Comparison of ENCODE assay signal across 16 cellular contexts in the genomic region with DNA sequence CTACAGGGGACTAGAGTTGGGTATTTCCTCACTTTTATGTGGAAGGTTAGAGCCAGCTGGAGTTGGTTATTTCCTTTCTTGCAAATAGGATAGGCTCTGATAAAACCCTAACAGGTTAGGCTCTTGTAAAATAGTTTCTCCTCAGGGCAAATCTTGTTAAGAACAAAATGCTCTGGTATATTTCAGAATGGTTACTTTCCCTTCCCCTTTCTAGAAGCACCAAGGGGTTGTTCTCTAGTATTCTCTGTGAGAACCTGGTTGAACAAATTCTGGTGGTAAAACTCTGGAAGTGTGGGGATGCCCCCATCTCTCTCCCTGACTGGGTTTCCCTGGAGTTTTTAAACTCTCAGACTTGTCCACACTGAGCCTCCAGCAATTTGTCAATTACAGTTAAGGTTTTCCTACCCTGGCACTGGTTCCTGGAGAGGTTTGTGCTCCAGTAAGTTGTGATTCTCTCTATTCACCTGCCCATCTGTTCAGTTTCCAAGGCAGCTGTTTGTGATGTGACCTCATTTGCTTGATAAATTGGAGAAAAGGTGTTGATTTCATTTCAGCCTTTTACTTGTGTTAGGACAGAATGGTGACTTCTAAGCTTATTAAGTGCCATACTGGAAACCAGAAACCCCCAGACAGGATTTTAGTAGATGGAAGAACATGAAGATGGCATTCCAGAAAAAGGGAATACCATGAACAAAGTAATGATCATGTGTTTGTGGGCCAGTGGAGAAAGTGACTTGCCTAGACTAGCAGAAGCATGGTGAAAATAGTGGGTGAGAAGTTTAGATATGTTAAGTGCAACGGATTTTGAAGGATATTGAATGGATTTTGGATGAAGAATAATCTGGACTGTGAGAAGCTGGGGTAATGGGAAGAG.
DNase-seq lines count a peak whose midpoint lies in the region; ATAC-seq and TF ChIP-seq lines count a peak whose summit lies in the region.
"Had no signal": no experiment of that assay in that cellular context is flagged by ENCODE, and none has a peak within 500 bp of the region (broad histone marks: within the 10 kb centered on the region; RNA-seq: fewer than 3 reads in every experiment).

No MANE protein-coding gene starts in this region.

- H3F3A ChIP-seq in PC-9 (ENCODE audit: insufficient read depth, low read depth): no peaks in the 10 kb centered on the region

- peaks cover 18% of the 10 kb centered on the region for H3K4me1 Mint-ChIP-seq in activated naive CD8-positive, alpha-beta T cell (ENCODE audit: low read depth)
- H3K4me1 Mint-ChIP-seq in activated naive CD8-positive, alpha-beta T cell treated with anti-CD3 and anti-CD28 coated beads for 36 hours: peaks cover 15% of the 10 kb centered on the region

- H3K9me3 ChIP-seq in PC-9 (ENCODE audit: insufficient read depth, low read depth): no peaks in the 10 kb centered on the region; the same call in 1 of the 2 replicates

- POLR2A ChIA-PET in PC-9 (lab: Charles Lee; ENCODE audit: unreplicated experiment): interaction anchor here (0.7 kb wide), 1 partner anchor 16 kb away, joined by 3 read pairs; no protein-coding TSS in a partner anchor

- no peak overlapping the region for H2AFZ ChIP-seq in PC-9
- H2AFZ ChIP-seq: parathyroid adenoma had no signal

- no peak overlapping the region for H3K27ac ChIP-seq in PC-9
- H3K27ac ChIP-seq: parathyroid adenoma had no signal

- intact Hi-C loops in PC-9 (cut with micrococcal nuclease; ENCODE audit: unreplicated experiment): no loop called here

- no peak overlapping the region for H3K4me2 ChIP-seq in PC-9

- H3K27me3 ChIP-seq in PC-9 (ENCODE audit: insufficient read depth, low read depth): no peaks in the 10 kb centered on the region

- H3K79me2 ChIP-seq in PC-9 (ENCODE audit: low read depth): no peaks in the 10 kb centered on the region

- CTCF ChIA-PET in PC-9 (lab: Charles Lee): no interaction called here

- TF ChIP-seq CTCF in PC-9 (conservative IDR thresholded peaks at IDR 0.05): no peak

- DNase-seq in activated naive CD8-positive, alpha-beta T cell treated with anti-CD3 and anti-CD28 coated beads for 36 hours: no peak
- DNase-seq in NAMALWA (ENCODE audit: low spot score): peak; percentile 7
- DNase-seq in stimulated activated CD4-positive, alpha-beta T cell treated with anti-CD3 and anti-CD28 coated beads, Interleukin-2, amount 100 ng/mL, for 48 hours: no peak
- no peak for DNase-seq in PC-9
- no peak for DNase-seq in HT-29 (ENCODE audit: low spot score)
- DNase-seq: activated CD4-positive, alpha-beta T cell treated with anti-CD3 and anti-CD28 coated beads for 48 hours; activated naive CD8-positive, alpha-beta T cell treated with anti-CD3 and anti-CD28 coated beads, Interleukin-2, amount 50 U/mL, for 24 hours; activated T-cell treated with anti-CD3 and anti-CD28 coated beads, Interleukin-2, amount 50 U/mL, for 1 hour; COR-L47; substantia nigra had no signal

- no peaks in the 10 kb centered on the region for H3K27me3 Mint-ChIP-seq in activated naive CD8-positive, alpha-beta T cell
- no peaks in the 10 kb centered on the region for H3K27me3 Mint-ChIP-seq in activated naive CD8-positive, alpha-beta T cell treated with anti-CD3 and anti-CD28 coated beads for 36 hours
- H3K27me3 Mint-ChIP-seq: activated naive CD8-positive, alpha-beta T cell treated with anti-CD3 and anti-CD28 coated beads, Interleukin-2, amount 50 U/mL, for 24 hours had no signal

- no peaks in the 10 kb centered on the region for H3K4me1 ChIP-seq in PC-9 (replicated peaks; ENCODE audit: insufficient read depth)
- H3K4me1 ChIP-seq: parathyroid adenoma had no signal

- BruUV-seq in PC-9 (replicated peaks; lab: Mats Ljungman, UMichigan): no TSS peak

- no peaks in the 10 kb centered on the region for H3K9me3 Mint-ChIP-seq in activated naive CD8-positive, alpha-beta T cell (ENCODE audit: low read depth)
- peaks cover 5% of the 10 kb centered on the region for H3K9me3 Mint-ChIP-seq in activated naive CD8-positive, alpha-beta T cell treated with anti-CD3 and anti-CD28 coated beads for 36 hours
- H3K9me3 Mint-ChIP-seq: T-helper 2 cell treated with Interferon-gamma antibody and Interleukin-4, amounts not matched to agents 5 μg/mL and 100 μg/mL, for 36 hours had no signal

- no peaks in the 10 kb centered on the region for H3K9me2 ChIP-seq in PC-9 (ENCODE audit: insufficient read depth)

- H3K4me3 ChIP-seq in PC-9: no peak overlapping the region

- H3K27ac Mint-ChIP-seq in activated naive CD8-positive, alpha-beta T cell: peak overlapping the region; percentile 17
- H3K27ac Mint-ChIP-seq in activated naive CD8-positive, alpha-beta T cell treated with anti-CD3 and anti-CD28 coated beads for 36 hours: no peak overlapping the region
- H3K27ac Mint-ChIP-seq: activated naive CD8-positive, alpha-beta T cell treated with anti-CD3 and anti-CD28 coated beads, Interleukin-2, amount 50 U/mL, for 24 hours; T-helper 2 cell treated with Interferon-gamma antibody and Interleukin-4, amounts not matched to agents 5 μg/mL and 100 μg/mL, for 36 hours had no signal

- H3K4me3 Mint-ChIP-seq in activated naive CD8-positive, alpha-beta T cell: no peak overlapping the region
- no peak overlapping the region for H3K4me3 Mint-ChIP-seq in activated naive CD8-positive, alpha-beta T cell treated with anti-CD3 and anti-CD28 coated beads for 36 hours
- H3K4me3 Mint-ChIP-seq: activated naive CD8-positive, alpha-beta T cell treated with anti-CD3 and anti-CD28 coated beads, Interleukin-2, amount 50 U/mL, for 24 hours; T-helper 2 cell treated with Interferon-gamma antibody and Interleukin-4, amounts not matched to agents 5 μg/mL and 100 μg/mL, for 36 hours had no signal

- ATAC-seq in HG02759 (IDR thresholded peaks at IDR 0.05; ENCODE audit: unreplicated experiment) (peak; percentile 60), GM18870 (IDR thresholded peaks at IDR 0.05; ENCODE audit: unreplicated experiment) (no peak)
- ATAC-seq: activated naive CD8-positive, alpha-beta T cell treated with anti-CD3 and anti-CD28 coated beads, Interleukin-2, amount 50 U/mL, for 24 hours; HCT116 had no signal

- H3K36me3 Mint-ChIP-seq in activated naive CD8-positive, alpha-beta T cell: peaks cover 26% of the 10 kb centered on the region
- H3K36me3 Mint-ChIP-seq in activated naive CD8-positive, alpha-beta T cell treated with anti-CD3 and anti-CD28 coated beads for 36 hours: peaks cover 35% of the 10 kb centered on the region

- no peaks in the 10 kb centered on the region for H3K36me3 ChIP-seq in PC-9 (ENCODE audit: low read depth)

- peaks cover 6% of the 10 kb centered on the region; the same call in 1 of the 2 replicates for H4K20me1 ChIP-seq in PC-9 (ENCODE audit: insufficient read depth)
